In the genomic region with DNA sequence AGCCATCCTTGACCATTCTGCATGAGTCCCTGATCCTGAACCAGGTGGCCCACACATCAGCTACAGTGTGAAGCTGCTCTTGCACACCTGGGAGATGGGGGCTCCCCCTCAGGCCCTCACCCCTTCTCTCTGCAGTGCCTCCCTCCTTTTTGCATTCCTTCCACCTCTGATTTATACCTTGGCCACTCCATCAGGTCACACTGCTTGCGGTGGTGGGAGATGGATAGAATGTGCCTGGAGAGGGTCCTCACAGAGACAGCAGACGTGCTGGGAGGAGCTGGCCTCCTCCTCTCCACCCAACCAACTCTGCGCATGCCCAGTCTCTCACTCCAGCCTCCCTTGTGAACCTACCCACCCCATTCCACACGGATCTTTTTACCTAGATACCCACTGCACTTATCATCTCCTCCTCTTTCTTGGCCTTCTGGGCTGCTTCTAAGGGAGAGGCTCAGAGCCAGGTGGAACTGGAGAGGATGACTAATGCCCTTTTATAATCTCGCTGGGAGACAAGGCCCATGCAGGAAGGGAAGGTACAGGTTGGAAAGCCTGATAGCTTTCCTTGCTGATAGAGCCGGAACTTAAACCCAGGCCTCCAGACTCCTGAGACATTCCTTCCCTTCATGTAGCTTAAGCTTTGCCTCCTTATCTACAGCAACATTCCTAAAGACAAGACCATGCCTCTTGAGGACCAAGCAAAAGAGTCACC, we compare ENCODE assay signal across 25 cellular contexts.
DNase-seq lines count a peak whose midpoint lies in the region; ATAC-seq, FAIRE-seq and TF ChIP-seq lines count a peak whose summit lies in the region.
"Had no signal": no experiment of that assay in that cellular context is flagged by ENCODE, and none has a peak within 500 bp of the region (broad histone marks: within the 10 kb centered on the region; RNA-seq: fewer than 3 reads in every experiment).

No MANE protein-coding gene starts in this region.

- intact Hi-C loops in mucosa of descending colon (cut with DNase I, micrococcal nuclease) = no loop called here

- peaks cover 13% of the 10 kb centered on the region for H3K4me1 ChIP-seq in mucosa of descending colon (ENCODE audit: low read depth)

- TF ChIP-seq CTCF in bronchial epithelial cell (IDR thresholded peaks at IDR 0.05; ENCODE audit: insufficient read depth, low read length, severe bottlenecking) (no peak), mucosa of descending colon (IDR thresholded peaks at IDR 0.05) (no peak)

- no peak overlapping the region for H3K4me3 ChIP-seq in bronchial epithelial cell (ENCODE audit: low read depth, low read length)
- no peak overlapping the region for H3K4me3 ChIP-seq in mucosa of descending colon
- H3K4me3 ChIP-seq: BLaER1, Peyer's patch, upper lobe of left lung had no signal

- DNase-seq in ELF-1 (ENCODE audit: low read depth, low spot score) = peak; percentile 53
- DNase-seq in NCI-H2029 (lab: John Stamatoyannopoulos, UW) = peak; percentile 45
- DNase-seq in bronchial epithelial cell (ENCODE audit: low read depth) = peak; percentile 58
- peak in 1 of 3 donors; percentile 46 for DNase-seq in mucosa of descending colon
- DNase-seq in SK-N-DZ (ENCODE audit: low spot score) = no peak
- no peak for DNase-seq in cerebellar cortex (ENCODE audit: low spot score)
- DNase-seq: activated CD4-positive, alpha-beta T cell treated with anti-CD3 and anti-CD28 coated beads for 36 hours; activated naive CD4-positive, alpha-beta T cell treated with anti-CD3 and anti-CD28 coated beads, Interleukin-2, amount 50 U/mL, for 16 hours; brain microvascular endothelial cell; DMS153; GDM1; NCI-H2081 treated with DMSO at 0.1 percent for 48 hours; NCI-H526 treated with DMSO at 0.1 percent for 48 hours; occipital lobe; SIG-M5; stimulated activated CD4-positive, alpha-beta T cell treated with anti-CD3 and anti-CD28 coated beads, Interleukin-15, amount 100 ng/mL, for 24 hours; substantia nigra; upper lobe of left lung had no signal

- ATAC-seq in mucosa of descending colon = peak; percentile 92
- no peak for ATAC-seq in GM19351 (IDR thresholded peaks at IDR 0.05; ENCODE audit: unreplicated experiment)
- ATAC-seq: activated CD4-positive, alpha-beta T cell treated with anti-CD3 and anti-CD28 coated beads for 36 hours; activated T-helper 17 cell treated with anti-CD3 and anti-CD28 coated beads, Interleukin-2, amount 50 U/mL, for 72 hours; HCT116; natural killer cell treated with Interleukin-12 subunit alpha and Interleukin-12 subunit beta and Interleukin-15 and Interleukin-18, amount 100 ng/mL, for 72 hours; stimulated activated memory B cell treated with anti-CD40 and anti-IgM and Interleukin-4, amounts not matched to agents 10 μg/mL and 1 μg/mL and 100 μg/mL, for 72 hours had no signal

- no peaks in the 10 kb centered on the region for H3K9me3 ChIP-seq in mucosa of descending colon
- H3K9me3 ChIP-seq: BLaER1, Peyer's patch, upper lobe of left lung had no signal

- H3K27me3 ChIP-seq in bronchial epithelial cell (ENCODE audit: control insufficient read depth, insufficient read depth, low read length) = no peaks in the 10 kb centered on the region
- H3K27me3 ChIP-seq: BLaER1, brain microvascular endothelial cell, Peyer's patch, upper lobe of left lung had no signal

- H3K36me3 ChIP-seq in bronchial epithelial cell (ENCODE audit: control insufficient read depth, insufficient read depth, low read length) = no peaks in the 10 kb centered on the region
- H3K36me3 ChIP-seq in mucosa of descending colon (ENCODE audit: low read depth) = no peaks in the 10 kb centered on the region
- H3K36me3 ChIP-seq: BLaER1, brain microvascular endothelial cell, Peyer's patch, upper lobe of left lung had no signal

- no peak for FAIRE-seq in bronchial epithelial cell (lab: Jason Lieb, UNC)

Comparison
In these comparisons a context has a peak if more than half of its experiments do, and no peak if none do; other contexts are left out.
1. DNase-seq: peak in ELF-1 (single experiment), NCI-H2029 (single experiment) and bronchial epithelial cell (single experiment); none in SK-N-DZ (single experiment) and cerebellar cortex (single experiment).